1 cellular context compared by ENCODE assay signal in the genomic region with DNA sequence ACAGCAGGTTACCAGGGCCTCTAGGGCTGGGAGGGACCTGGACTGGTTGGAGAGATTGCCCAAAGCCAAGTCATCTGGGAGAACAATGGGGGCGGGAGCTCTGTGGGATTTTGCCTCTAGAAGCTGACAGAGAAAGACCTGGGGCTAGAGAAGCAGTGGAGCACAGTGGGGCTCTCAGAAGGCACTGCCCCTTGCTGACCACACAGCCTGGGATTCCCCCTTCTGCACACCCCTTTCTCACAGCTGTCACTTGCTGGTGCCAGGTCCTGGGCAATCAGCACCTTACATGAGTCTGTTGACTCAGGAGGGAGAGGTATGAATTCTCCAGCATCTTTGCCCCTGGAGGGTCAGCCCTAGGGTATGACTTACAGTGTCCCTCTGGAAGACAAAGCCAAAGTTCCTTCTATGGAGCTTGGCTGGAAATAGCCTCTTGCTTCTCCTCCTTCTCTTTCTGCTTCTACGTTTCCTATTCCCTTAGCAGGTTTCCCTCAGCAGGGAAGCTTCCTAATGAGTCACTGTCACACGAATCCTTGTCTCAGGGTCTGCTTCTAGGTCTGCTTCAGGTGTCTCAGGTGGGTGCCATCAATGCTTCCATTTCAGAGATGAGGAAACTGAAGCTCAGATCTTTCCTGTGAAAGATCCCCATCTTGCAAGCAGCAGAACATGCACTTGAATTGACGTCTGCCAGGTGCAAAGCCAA.
TF ChIP-seq lines count a peak whose summit lies in the region.

No MANE protein-coding gene starts in this region.

TF ChIP-seq in endothelial cell of umbilical vein, 7 proteins besides CTCF, POLR2A, EP300 and RAD21 (continued from another document):
- TF ChIP-seq, protein P1, sequence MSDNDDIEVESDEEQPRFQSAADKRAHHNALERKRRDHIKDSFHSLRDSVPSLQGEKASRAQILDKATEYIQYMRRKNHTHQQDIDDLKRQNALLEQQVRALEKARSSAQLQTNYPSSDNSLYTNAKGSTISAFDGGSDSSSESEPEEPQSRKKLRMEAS (IDR thresholded peaks at IDR 0.05; ENCODE audit: insufficient read depth, insufficient read length): no peak
- no peak for TF ChIP-seq GATA2 (IDR thresholded peaks at IDR 0.05; ENCODE audit: insufficient read depth, insufficient read length, low read depth, low read length)
